In genomic region chr2:45652090-45653050, GRCh38 we compare ENCODE assay signal across 1 cellular context.
TF ChIP-seq lines count a peak whose summit lies in the region.

No MANE protein-coding gene starts in this region.

TF ChIP-seq in WTC11, 78 proteins besides CTCF, POLR2A, EP300 and RAD21 (continued from another document):
- TF ChIP-seq ARID4B (CRISPR knock-in tag; IDR thresholded peaks at IDR 0.05; ENCODE audit: borderline replicate concordance): 0 out of 2 replicates have a peak, but pooled peaks have one; percentile 21
